9 cellular contexts compared by ENCODE assay signal in the genomic region with DNA sequence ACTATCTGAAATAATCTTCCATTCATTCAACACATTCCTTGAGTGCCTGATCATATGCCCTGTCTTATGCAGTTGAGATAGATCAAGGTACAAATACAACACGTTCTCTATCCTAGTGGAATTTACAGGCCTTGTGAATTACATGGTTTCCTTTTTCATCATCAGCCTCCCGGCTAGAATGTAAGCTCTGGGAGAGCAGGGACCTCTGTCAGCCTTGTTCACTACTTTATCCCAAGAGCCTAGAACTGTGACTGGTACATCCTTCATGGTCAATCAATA. TPM values are rescaled to one million over a fixed set of nuclear protein-coding genes. Genes with fewer than 3 reads are reported as not detected.
DNase-seq lines count a peak whose midpoint lies in the region; ATAC-seq, FAIRE-seq and TF ChIP-seq lines count a peak whose summit lies in the region.
"Had no signal": no experiment of that assay in that cellular context is flagged by ENCODE, and none has a peak within 500 bp of the region (broad histone marks: within the 10 kb centered on the region; RNA-seq: fewer than 3 reads in every experiment).

No MANE protein-coding gene starts in this region.

- H3K9me2 ChIP-seq in PC-9 (ENCODE audit: insufficient read depth): no peaks in the 10 kb centered on the region

- peak overlapping the region; percentile 100 for H3K27ac Mint-ChIP-seq in activated CD8-positive, alpha-beta memory T cell treated with anti-CD3 and anti-CD28 coated beads, Interleukin-2, amount 10 ng/mL, durations not matched to agents 7 days and 5 days

- no peak for TF ChIP-seq CTCF in PC-9 (conservative IDR thresholded peaks at IDR 0.05)

- H3K27me3 ChIP-seq in PC-9 (ENCODE audit: insufficient read depth, low read depth) (no peaks in the 10 kb centered on the region), small intestine (ENCODE audit: control insufficient read depth in 2 of 2, insufficient read depth in 2 of 2, low read length in 2 of 2) (no peaks in the 10 kb centered on the region)
- no peaks in the 10 kb centered on the region for H3K27me3 ChIP-seq in effector memory CD4-positive, alpha-beta T cell (replicated peaks; ENCODE audit: control insufficient read depth, insufficient read depth, low read length, poor library complexity, severe bottlenecking)

- H3K79me2 ChIP-seq in PC-9 (ENCODE audit: low read depth): no peaks in the 10 kb centered on the region

- H3K4me1 ChIP-seq in PC-9 (replicated peaks; ENCODE audit: insufficient read depth) (peaks cover 6% of the 10 kb centered on the region; the same call in 1 of the 2 replicates), small intestine (ENCODE audit: control insufficient read depth in 2 of 2, insufficient read depth in 1 of 2, low read depth in 1 of 2, low read length in 1 of 2) (peaks cover 0 to 3% of the 10 kb centered on the region in 2 donors)
- H3K4me1 ChIP-seq in effector memory CD4-positive, alpha-beta T cell (ENCODE audit: control insufficient read depth, insufficient read depth, low read length, poor library complexity, severe bottlenecking): peaks cover 21% of the 10 kb centered on the region

- 16 to 51% (median 43%) methylated on average over 2 of the region's 2 CpGs for WGBS in small intestine, 3 donors

- no peak for FAIRE-seq in small intestine (lab: Jason Lieb, UNC)
- FAIRE-seq: H54 had no signal

- H3K27ac ChIP-seq in PC-9 (no peak overlapping the region), small intestine (ENCODE audit: low read depth in 1 of 2, low read length in 1 of 2) (peak overlapping the region in 1 of 2 donors; percentile 40)
- peak overlapping the region; percentile 79 for H3K27ac ChIP-seq in effector memory CD4-positive, alpha-beta T cell (ENCODE audit: insufficient read depth, low read length, poor library complexity, severe bottlenecking)

- H3K36me3 ChIP-seq in PC-9 (ENCODE audit: low read depth) (no peaks in the 10 kb centered on the region), small intestine (ENCODE audit: control insufficient read depth in 2 of 2, insufficient read depth in 2 of 2, low read length in 2 of 2) (no peaks in the 10 kb centered on the region)
- H3K36me3 ChIP-seq in effector memory CD4-positive, alpha-beta T cell (ENCODE audit: control insufficient read depth, insufficient read depth, low read length): no peaks in the 10 kb centered on the region

- intact Hi-C loops in PC-9 (cut with micrococcal nuclease; ENCODE audit: unreplicated experiment): loop anchor here (5.0 kb wide), 3 partner anchors 214 to 1096 kb away; no protein-coding TSS in a partner anchor

- H3K4me2 ChIP-seq in PC-9: peak overlapping the region; percentile 82; the same call in 1 of the 2 replicates

- no peak for ATAC-seq in activated CD8-positive, alpha-beta memory T cell treated with anti-CD3 and anti-CD28 coated beads, Interleukin-2, amount 10 ng/mL, durations not matched to agents 7 days and 5 days
- no peak for ATAC-seq in GM18519 (IDR thresholded peaks at IDR 0.05; ENCODE audit: low FRiP score, unreplicated experiment)

- H3K4me3 ChIP-seq in PC-9: no peak overlapping the region
- no peak overlapping the region for H3K4me3 ChIP-seq in effector memory CD4-positive, alpha-beta T cell (ENCODE audit: insufficient read depth, low read depth, low read length, poor library complexity, severe bottlenecking)
- no peak overlapping the region for H3K4me3 ChIP-seq in small intestine (ENCODE audit: low read depth in 1 of 2, low read length in 2 of 2)

- H3K4me1 Mint-ChIP-seq in activated CD8-positive, alpha-beta memory T cell treated with anti-CD3 and anti-CD28 coated beads, Interleukin-2, amount 10 ng/mL, durations not matched to agents 7 days and 5 days: peaks cover 29% of the 10 kb centered on the region

- H3K4me3 Mint-ChIP-seq in activated CD8-positive, alpha-beta memory T cell treated with anti-CD3 and anti-CD28 coated beads, Interleukin-2, amount 10 ng/mL, durations not matched to agents 7 days and 5 days: no peak overlapping the region

- in situ Hi-C loops in G401 (cut with HindIII; ENCODE audit: low sequenced_read_pairs): no loop called here

- H3K36me3 Mint-ChIP-seq in activated CD8-positive, alpha-beta memory T cell treated with anti-CD3 and anti-CD28 coated beads, Interleukin-2, amount 10 ng/mL, durations not matched to agents 7 days and 5 days: no peaks in the 10 kb centered on the region

- no peak for DNase-seq in activated CD8-positive, alpha-beta memory T cell treated with anti-CD3 and anti-CD28 coated beads, Interleukin-2, amount 10 ng/mL, durations not matched to agents 7 days and 5 days
- DNase-seq in activated CD8-positive, alpha-beta memory T cell treated with anti-CD3 and anti-CD28 coated beads, Interleukin-2, amount 50 U/mL, for 48 hours: no peak
- DNase-seq in PC-9: no peak
- no peak for DNase-seq in effector memory CD4-positive, alpha-beta T cell
- peak; percentile 61 for DNase-seq in small intestine
- no peak for DNase-seq in DMS153 (lab: John Stamatoyannopoulos, UW)
- no peak for DNase-seq in G401 (ENCODE audit: low spot score)

- BruUV-seq in PC-9 (replicated peaks; lab: Mats Ljungman, UMichigan): no TSS peak

- H3F3A ChIP-seq in PC-9 (ENCODE audit: insufficient read depth, low read depth): peaks cover 5% of the 10 kb centered on the region; the same call in 1 of the 2 replicates

- no peaks in the 10 kb centered on the region for H3K27me3 Mint-ChIP-seq in activated CD8-positive, alpha-beta memory T cell treated with anti-CD3 and anti-CD28 coated beads, Interleukin-2, amount 10 ng/mL, durations not matched to agents 7 days and 5 days

- H2AFZ ChIP-seq in PC-9: no peak overlapping the region

- H3K9me3 ChIP-seq in PC-9 (ENCODE audit: insufficient read depth, low read depth) (no peaks in the 10 kb centered on the region), small intestine (ENCODE audit: control insufficient read depth, low read depth) (no peaks in the 10 kb centered on the region)
- no peaks in the 10 kb centered on the region for H3K9me3 ChIP-seq in effector memory CD4-positive, alpha-beta T cell (ENCODE audit: control insufficient read depth, low read length)

- POLR2A ChIA-PET in PC-9 (lab: Charles Lee; ENCODE audit: unreplicated experiment): no interaction called here

- CTCF ChIA-PET in activated CD8-positive, alpha-beta memory T cell treated with anti-CD3 and anti-CD28 coated beads, Interleukin-2, amount 10 ng/mL, durations not matched to agents 7 days and 5 days (lab: Charles Lee): interaction anchor here (0.7 to 5.2 kb wide), 26 partner anchors 10 to 1162 kb away, joined by 3 to 44 read pairs (median 4); partner anchors contain the start of genes ELF1 and SLC25A15
- CTCF ChIA-PET in PC-9 (lab: Charles Lee): no interaction called here

- no peaks in the 10 kb centered on the region for H3K9me3 Mint-ChIP-seq in activated CD8-positive, alpha-beta memory T cell treated with anti-CD3 and anti-CD28 coated beads, Interleukin-2, amount 10 ng/mL, durations not matched to agents 7 days and 5 days (ENCODE audit: low read depth)

- no peaks in the 10 kb centered on the region for H4K20me1 ChIP-seq in PC-9 (ENCODE audit: insufficient read depth)

RNA-seq across cellular contexts. Expression of gene MRPS31, which starts 6.9 kb away (rescaled TPM):
- 10 to 100 TPM; 35.0 to 37.1 TPM for total RNA-seq in activated CD8-positive, alpha-beta memory T cell treated with anti-CD3 and anti-CD28 coated beads, Interleukin-2, amount 10 ng/mL, durations not matched to agents 7 days and 5 days
- total RNA-seq in PC-9 (2021): 14.5 and 22.2 TPM in 2 replicates
- polyA plus RNA-seq in small intestine: 10 to 100 TPM; 19.2 to 23.3 (median 22.5) TPM
- total RNA-seq in G401 (2014; rRNA removed; shearing (Covaris generic)): 20.3 and 42.3 TPM in 2 replicates

RNA-seq across cellular contexts. Expression of gene SLC25A15, which starts 11.5 kb away (rescaled TPM):
- total RNA-seq in activated CD8-positive, alpha-beta memory T cell treated with anti-CD3 and anti-CD28 coated beads, Interleukin-2, amount 10 ng/mL, durations not matched to agents 7 days and 5 days: 10 to 100 TPM; 11.2 to 14.5 TPM
- total RNA-seq in PC-9 (2021): 7.2 and 10.9 TPM in 2 replicates
- 10 to 100 TPM; 23.2 to 42.0 (median 24.0) TPM for polyA plus RNA-seq in small intestine
- 66.5 and 75.0 TPM in 2 replicates for total RNA-seq in G401 (2014; rRNA removed; shearing (Covaris generic))
